Comparison of ENCODE assay signal across 8 cellular contexts in genomic region chr12:49088190-49088931, GRCh38. TPM values are rescaled to one million over a fixed set of nuclear protein-coding genes. Genes with fewer than 3 reads are reported as not detected.
DNase-seq lines count a peak whose midpoint lies in the region; ATAC-seq and TF ChIP-seq lines count a peak whose summit lies in the region.

No MANE protein-coding gene starts in this region.

- no peaks in the 10 kb centered on the region for H3F3A ChIP-seq in SU-DHL-6 (ENCODE audit: insufficient read depth)

- 3 to 15% (median 4%) methylated on average over 7 to 18 of the region's 18 CpGs for WGBS in adrenal gland, 4 donors

- H3K9me2 ChIP-seq in SU-DHL-6 (replicated peaks; ENCODE audit: insufficient read depth, low read length): no peaks in the 10 kb centered on the region

- H3K9ac ChIP-seq in SU-DHL-6 (ENCODE audit: low read length): no peak overlapping the region

- ATAC-seq in HG02763 (IDR thresholded peaks at IDR 0.05; ENCODE audit: unreplicated experiment) (peak; percentile 86), left cardiac atrium (peak; percentile 88 to 95), GM19035 (IDR thresholded peaks at IDR 0.05; ENCODE audit: unreplicated experiment) (no peak)

- peak overlapping the region; percentile 16 for H3K4me2 ChIP-seq in SU-DHL-6 (ENCODE audit: low read depth, low read length, poor library complexity, severe bottlenecking)

- no peaks in the 10 kb centered on the region for H3K9me3 ChIP-seq in SU-DHL-6 (ENCODE audit: insufficient read depth, low read length)
- no peaks in the 10 kb centered on the region for H3K9me3 ChIP-seq in adrenal gland (replicated peaks in 1 of 3)

- no peak for TF ChIP-seq POLR2A in adrenal gland (IDR thresholded peaks at IDR 0.05)

- POLR2A ChIA-PET in GM10248 (lab: Yijun Ruan, JAX): interaction anchor here (1.4 kb wide), 1 partner anchor 42 kb away, joined by 6 read pairs; the partner anchor contains the start of gene TUBA1B

- intact Hi-C loops in adrenal gland (cut with DNase I) (loop anchor here (5.0 kb wide), 1 partner anchor 34 kb away; no protein-coding TSS in a partner anchor), left cardiac atrium (cut with DNase I) (loop anchor here (2.0 to 10.0 kb wide), 3 partner anchors 32 to 146 kb away; no protein-coding TSS in a partner anchor)

- peak overlapping the region; percentile 54 for H2AFZ ChIP-seq in SU-DHL-6 (ENCODE audit: low read depth, low read length, severe bottlenecking)

- TF ChIP-seq CTCF in GM10248 (IDR thresholded peaks at IDR 0.05; ENCODE audit: control extremely low read depth, extremely low read depth, low read depth, missing control alignments) (peak; percentile 92), SU-DHL-6 (IDR thresholded peaks at IDR 0.05; ENCODE audit: insufficient read depth, low read length, poor library complexity, severe bottlenecking) (peak; percentile 93), adrenal gland (IDR thresholded peaks at IDR 0.05) (peak; percentile 82 to 89 (median 86))

- no peaks in the 10 kb centered on the region for H3K27me3 ChIP-seq in SU-DHL-6 (ENCODE audit: low read length)
- peaks cover 13% of the 10 kb centered on the region for H3K27me3 ChIP-seq in adrenal gland

- DNase-seq in GM10248 (ENCODE audit: extremely low spot score): peak; percentile 83
- DNase-seq in NCI-H1436 treated with DMSO at 0.1 percent for 48 hours (lab: John Stamatoyannopoulos, UW): peak; percentile 94
- peak; percentile 74 to 86 (median 79) for DNase-seq in adrenal gland
- peak; percentile 80 for DNase-seq in left cardiac atrium
- DNase-seq in renal cortical epithelial cell (ENCODE audit: low read depth): peak; percentile 93

- H3K27ac ChIP-seq in SU-DHL-6 (ENCODE audit: low read depth, low read length) (no peak overlapping the region), adrenal gland (no peak overlapping the region)

- H3K4me3 ChIP-seq in SU-DHL-6 (ENCODE audit: insufficient read depth, low read length, poor library complexity, severe bottlenecking): no peak overlapping the region
- no peak overlapping the region for H3K4me3 ChIP-seq in adrenal gland

- CTCF ChIA-PET in GM10248 (lab: Yijun Ruan, JAX): interaction anchor here (0.6 to 12.8 kb wide), 65 partner anchors 9 to 426 kb away, joined by 3 to 369 read pairs (median 5); partner anchors contain the start of genes DDN, DDX23, DHH and KMT2D

- no peaks in the 10 kb centered on the region for H4K20me1 ChIP-seq in SU-DHL-6 (ENCODE audit: low read depth, low read length)

- H3K4me1 ChIP-seq in adrenal gland (replicated peaks in 1 of 2): peaks cover 0 to 32% of the 10 kb centered on the region in 2 donors

- no peaks in the 10 kb centered on the region for H3K79me2 ChIP-seq in SU-DHL-6 (ENCODE audit: insufficient read depth, low read length)

- H3K36me3 ChIP-seq in SU-DHL-6 (ENCODE audit: low read length) (no peaks in the 10 kb centered on the region), adrenal gland (replicated peaks in 1 of 2) (no peaks in the 10 kb centered on the region)

RNA-seq across cellular contexts. Expression of gene DHH, which starts 6.2 kb away (rescaled TPM):
- total RNA-seq in adrenal gland (1 to 10 TPM in 1 of 8 donors, under 1 TPM in 7; 0.18 to 1.0 (median 0.50) TPM), left cardiac atrium (1 to 10 TPM in 1 of 2 donors, under 1 TPM in 1; 0.97 to 1.0 TPM), renal cortical epithelial cell (0.05 TPM in 1 of 2 replicates, not detected in the other)
- under 1 TPM; 0.13 to 0.84 (median 0.16) TPM for polyA plus RNA-seq in adrenal gland

RNA-seq across cellular contexts. Expression of gene RHEBL1, which starts 18.6 kb away (rescaled TPM):
- 1 to 10 TPM in 1 of 8 donors, under 1 TPM in 3, not detected in 4; 0.28 to 1.8 (median 0.34) TPM for total RNA-seq in adrenal gland
- under 1 TPM; 0.26 to 0.71 (median 0.32) TPM for polyA plus RNA-seq in adrenal gland
- under 1 TPM; 0.24 to 0.41 TPM for total RNA-seq in left cardiac atrium
- 0.10 and 1.7 TPM in 2 replicates for total RNA-seq in renal cortical epithelial cell

RNA-seq across cellular contexts. Expression of gene LMBR1L, which starts 22.3 kb away (rescaled TPM):
- total RNA-seq in adrenal gland: 10 to 100 TPM; 20.6 to 97.7 (median 74.3) TPM
- polyA plus RNA-seq in adrenal gland: 100 to 1,000 TPM in 2 of 3 donors, 10 to 100 TPM in 1; 30.3 to 136 (median 121) TPM
- total RNA-seq in left cardiac atrium: 10 to 100 TPM; 24.4 to 46.0 TPM
- total RNA-seq in renal cortical epithelial cell: 33.3 and 34.3 TPM in 2 replicates

RNA-seq across cellular contexts. Expression of gene KMT2D, which starts 27.8 kb away (rescaled TPM):
- total RNA-seq in adrenal gland: 10 to 100 TPM; 37.3 to 80.9 (median 56.6) TPM
- 100 to 1,000 TPM in 1 of 3 donors, 10 to 100 TPM in 2; 25.6 to 140 (median 31.4) TPM for polyA plus RNA-seq in adrenal gland
- total RNA-seq in left cardiac atrium: 10 to 100 TPM; 44.1 to 47.4 TPM
- total RNA-seq in renal cortical epithelial cell: 13.0 and 110 TPM in 2 replicates

RNA-seq across cellular contexts. Expression of gene TUBA1B, which starts 42.8 kb away (rescaled TPM):
- total RNA-seq in adrenal gland (100 to 1,000 TPM; 174 to 669 (median 377) TPM), left cardiac atrium (100 to 1,000 TPM; 577 to 615 TPM), renal cortical epithelial cell (420 and 2,146 TPM in 2 replicates)
- polyA plus RNA-seq in adrenal gland: 100 to 1,000 TPM; 190 to 830 (median 244) TPM
